Comparison of ENCODE assay signal across 13 cellular contexts in the genomic region with DNA sequence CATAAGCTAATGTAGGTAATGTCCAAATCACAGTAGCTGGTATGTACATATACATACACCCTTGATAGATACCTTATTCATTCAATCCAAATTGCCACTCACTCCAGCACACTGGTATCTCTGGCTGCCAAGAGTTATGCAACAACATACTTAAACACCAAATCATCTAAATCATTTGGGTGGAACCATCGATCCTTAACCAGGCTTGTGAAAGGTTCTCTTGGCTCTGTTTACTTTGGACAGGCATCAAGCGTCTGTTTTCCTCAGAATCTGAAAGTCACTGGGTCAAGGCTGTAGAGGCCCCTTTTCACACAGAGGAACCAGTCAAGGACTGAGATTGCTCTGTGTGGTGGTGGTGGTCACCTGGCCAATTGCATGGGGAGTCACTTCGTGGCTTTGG. TPM values are rescaled to one million over a fixed set of nuclear protein-coding genes. Genes with fewer than 3 reads are reported as not detected.
DNase-seq lines count a peak whose midpoint lies in the region; ATAC-seq, FAIRE-seq and TF ChIP-seq lines count a peak whose summit lies in the region.
"Had no signal": no experiment of that assay in that cellular context is flagged by ENCODE, and none has a peak within 500 bp of the region (broad histone marks: within the 10 kb centered on the region; RNA-seq: fewer than 3 reads in every experiment).

No MANE protein-coding gene starts in this region.

- DNase-seq in activated CD4-positive, alpha-beta T cell treated with anti-CD3 and anti-CD28 coated beads for 36 hours = no peak
- DNase-seq in activated CD4-positive, alpha-beta T cell treated with anti-CD3 and anti-CD28 coated beads for 4 hours = no peak
- DNase-seq in T1000 (lab: John Stamatoyannopoulos, UW) (peak; percentile 14), foreskin keratinocyte (peak; percentile 29 to 61), progenitor cell of endocrine pancreas (ENCODE audit: low spot score, unreplicated experiment) (no peak), kidney (no peak)
- DNase-seq: activated CD8-positive, alpha-beta memory T cell treated with anti-CD3 and anti-CD28 coated beads, Interleukin-2, amount 50 U/mL, for 4 hours; NCI-H1417; ovary had no signal

- FAIRE-seq in kidney (lab: Jason Lieb, UNC) = no peak
- FAIRE-seq: A204.1 had no signal

- H3K9ac ChIP-seq in subcutaneous abdominal adipose tissue (ENCODE audit: low read length in 5 of 5) (no peak overlapping the region), kidney (ENCODE audit: low read length in 2 of 2) (no peak overlapping the region)

- no peak overlapping the region for H3K27ac ChIP-seq in foreskin keratinocyte
- H3K27ac ChIP-seq in subcutaneous abdominal adipose tissue (ENCODE audit: low read depth, low read length) = peak overlapping the region; percentile 2
- no peak overlapping the region for H3K27ac ChIP-seq in kidney (ENCODE audit: low read depth in 2 of 2, low read length in 2 of 2)
- H3K27ac ChIP-seq: ovary, SK-N-MC had no signal

- peaks cover 13% of the 10 kb centered on the region for H3K4me1 ChIP-seq in foreskin keratinocyte
- H3K4me1 ChIP-seq in subcutaneous abdominal adipose tissue (ENCODE audit: control insufficient read depth in 5 of 5, insufficient read depth in 5 of 5, low read length in 5 of 5) = peaks cover 6 to 33% (median 26%) of the 10 kb centered on the region in 5 donors
- H3K4me1 ChIP-seq in kidney (ENCODE audit: control insufficient read depth in 1 of 2, insufficient read depth in 1 of 2, low read depth in 1 of 2, low read length in 2 of 2) = no peaks in the 10 kb centered on the region

- H3K4me3 ChIP-seq in subcutaneous abdominal adipose tissue (ENCODE audit: low read depth in 1 of 5, low read length in 5 of 5) = no peak overlapping the region
- no peak overlapping the region for H3K4me3 ChIP-seq in kidney (ENCODE audit: low read length in 2 of 2)
- H3K4me3 ChIP-seq: ovary, SK-N-MC had no signal

- no peaks in the 10 kb centered on the region for H3K27me3 Mint-ChIP-seq in activated CD4-positive, alpha-beta T cell treated with anti-CD3 and anti-CD28 coated beads for 36 hours
- H3K27me3 Mint-ChIP-seq in progenitor cell of endocrine pancreas = no peaks in the 10 kb centered on the region

- H3K27me3 ChIP-seq in foreskin keratinocyte (no peaks in the 10 kb centered on the region), subcutaneous abdominal adipose tissue (ENCODE audit: control insufficient read depth in 5 of 5, insufficient read depth in 4 of 5, low read length in 5 of 5) (no peaks in the 10 kb centered on the region)
- H3K27me3 ChIP-seq: ovary had no signal

- no peak for TF ChIP-seq CTCF in foreskin keratinocyte (conservative IDR thresholded peaks at IDR 0.05)
- TF ChIP-seq CTCF in progenitor cell of endocrine pancreas (IDR thresholded peaks at IDR 0.05; ENCODE audit: unreplicated experiment) = no peak
- no peak for TF ChIP-seq CTCF in kidney (IDR thresholded peaks at IDR 0.05; ENCODE audit: borderline replicate concordance, extremely low read depth, insufficient read depth)

- H3K4me3 Mint-ChIP-seq in activated CD4-positive, alpha-beta T cell treated with anti-CD3 and anti-CD28 coated beads for 36 hours = no peak overlapping the region
- no peak overlapping the region for H3K4me3 Mint-ChIP-seq in progenitor cell of endocrine pancreas (ENCODE audit: low read depth)

- peak overlapping the region; percentile 77 for H3K27ac Mint-ChIP-seq in activated CD4-positive, alpha-beta T cell treated with anti-CD3 and anti-CD28 coated beads for 36 hours
- no peak overlapping the region for H3K27ac Mint-ChIP-seq in progenitor cell of endocrine pancreas

- H3K9me3 Mint-ChIP-seq in activated CD4-positive, alpha-beta T cell treated with anti-CD3 and anti-CD28 coated beads for 36 hours (ENCODE audit: low read depth) = no peaks in the 10 kb centered on the region
- H3K9me3 Mint-ChIP-seq in progenitor cell of endocrine pancreas (ENCODE audit: low read depth) = no peaks in the 10 kb centered on the region

- H3K36me3 ChIP-seq in subcutaneous abdominal adipose tissue (ENCODE audit: control insufficient read depth in 5 of 5, insufficient read depth in 5 of 5, low read length in 5 of 5) (no peaks in the 10 kb centered on the region), kidney (ENCODE audit: control insufficient read depth in 1 of 2, insufficient read depth in 2 of 2, low read length in 2 of 2) (no peaks in the 10 kb centered on the region)
- H3K36me3 ChIP-seq: ovary had no signal

- H3K9me3 ChIP-seq in subcutaneous abdominal adipose tissue (ENCODE audit: control insufficient read depth in 5 of 5, low read length in 5 of 5) = no peaks in the 10 kb centered on the region
- no peaks in the 10 kb centered on the region for H3K9me3 ChIP-seq in kidney (ENCODE audit: control insufficient read depth in 1 of 2, low read length in 2 of 2)
- H3K9me3 ChIP-seq: ovary had no signal

- POLR2A ChIA-PET in activated CD4-positive, alpha-beta T cell treated with anti-CD3 and anti-CD28 coated beads for 36 hours (lab: Charles Lee) = no interaction called here

- ATAC-seq in activated CD4-positive, alpha-beta T cell treated with anti-CD3 and anti-CD28 coated beads for 36 hours = no peak
- ATAC-seq in foreskin keratinocyte (no peak), HG03439 (IDR thresholded peaks at IDR 0.05; ENCODE audit: unreplicated experiment) (no peak)

- H3K4me1 Mint-ChIP-seq in activated CD4-positive, alpha-beta T cell treated with anti-CD3 and anti-CD28 coated beads for 36 hours = peaks cover 58% of the 10 kb centered on the region
- H3K4me1 Mint-ChIP-seq in progenitor cell of endocrine pancreas (ENCODE audit: low read depth) = peaks cover 14% of the 10 kb centered on the region

- H3K36me3 Mint-ChIP-seq in activated CD4-positive, alpha-beta T cell treated with anti-CD3 and anti-CD28 coated beads for 36 hours (ENCODE audit: low read depth) = peaks cover 5% of the 10 kb centered on the region
- no peaks in the 10 kb centered on the region for H3K36me3 Mint-ChIP-seq in progenitor cell of endocrine pancreas (ENCODE audit: insufficient read depth)

- intact Hi-C loops in activated CD4-positive, alpha-beta T cell treated with anti-CD3 and anti-CD28 coated beads for 36 hours (cut with DNase I, micrococcal nuclease) = loop anchor here (1.0 to 10.0 kb wide), 12 partner anchors 18 to 287 kb away; partner anchors contain the start of gene CREB5 (in 1 of the 2)
- intact Hi-C loops in kidney (cut with DNase I) = no loop called here

- CTCF ChIA-PET in activated CD4-positive, alpha-beta T cell treated with anti-CD3 and anti-CD28 coated beads for 36 hours (lab: Charles Lee) = interaction anchor here (0.6 kb wide), 1 partner anchor 62 kb away, joined by 3 read pairs; no protein-coding TSS in a partner anchor

RNA-seq across cellular contexts. Expression of gene JAZF1, which starts 24.6 kb away (rescaled TPM):
- total RNA-seq in activated CD4-positive, alpha-beta T cell treated with anti-CD3 and anti-CD28 coated beads for 36 hours = 1 to 10 TPM; 5.2 to 6.9 TPM
- total RNA-seq in foreskin keratinocyte = 3.0 and 3.9 TPM in 2 replicates
- 2.6 and 2.7 TPM in 2 replicates for polyA plus RNA-seq in foreskin keratinocyte
- 6.4 and 9.1 TPM in 2 replicates for total RNA-seq in progenitor cell of endocrine pancreas
- total RNA-seq in kidney = 13.1 TPM
- 5.7 TPM for polyA plus RNA-seq in kidney (ENCODE audit: insufficient read depth, low read depth, low replicate concordance)

Comparison
In these comparisons a context has a peak if more than half of its experiments do, and no peak if none do; other contexts are left out.
1. DNase-seq: peak in T1000 (single experiment) and foreskin keratinocyte (2 of 2); none in activated CD4-positive, alpha-beta T cell treated with anti-CD3 and anti-CD28 coated beads for 36 hours (single experiment), activated CD4-positive, alpha-beta T cell treated with anti-CD3 and anti-CD28 coated beads for 4 hours (0 of 2), progenitor cell of endocrine pancreas (single experiment) and kidney (single experiment).